ENCODE assay signal across 8 cellular contexts in genomic region chr2:9178110-9178904, GRCh38. TPM values are rescaled to one million over a fixed set of nuclear protein-coding genes. Genes with fewer than 3 reads are reported as not detected.
DNase-seq lines count a peak whose midpoint lies in the region; ATAC-seq and TF ChIP-seq lines count a peak whose summit lies in the region.

No MANE protein-coding gene starts in this region.

- no peaks in the 10 kb centered on the region for H3K36me3 ChIP-seq in BLaER1 treated with 17β-estradiol and CSF1 and Interleukin-3, amounts not matched to agents 10 nM and 100 nM
- no peaks in the 10 kb centered on the region for H3K36me3 ChIP-seq in body of pancreas (replicated peaks in 1 of 2; ENCODE audit: insufficient read depth in 1 of 2, low read depth in 2 of 2)
- H3K36me3 ChIP-seq in mucosa of rectum (ENCODE audit: control insufficient read depth in 2 of 2, insufficient read depth in 2 of 2, low read length in 2 of 2) = no peaks in the 10 kb centered on the region

- WGBS in body of pancreas, 2 donors = 18 to 19% methylated on average over 2 of the region's 2 CpGs

- H3K9ac ChIP-seq in BLaER1 treated with 17β-estradiol and CSF1 and Interleukin-3, amounts not matched to agents 10 nM and 100 nM = peak overlapping the region in 9 of 11 experiments; percentile 53 to 73 (median 69); a peak in 18 of 22 replicates
- H3K9ac ChIP-seq in mucosa of rectum (ENCODE audit: low read depth in 1 of 2, low read length in 2 of 2) = peak overlapping the region; percentile 58 to 70

- DNase-seq in body of pancreas (peak; percentile 31 to 60 (median 45)), HUDEP-2 (lab: John Stamatoyannopoulos, UW; ENCODE audit: unreplicated experiment in 76 of 76) (no peak), HCEC 1CT (no peak), RKO (ENCODE audit: low spot score) (no peak), NCI-H82 (lab: John Stamatoyannopoulos, UW) (no peak)

- peaks cover 51 to 64% (median 59%) of the 10 kb centered on the region in 10 experiments for H3K4me1 ChIP-seq in BLaER1 treated with 17β-estradiol and CSF1 and Interleukin-3, amounts not matched to agents 10 nM and 100 nM
- H3K4me1 ChIP-seq in body of pancreas = peaks cover 26% of the 10 kb centered on the region
- peaks cover 22 to 30% of the 10 kb centered on the region in 2 donors for H3K4me1 ChIP-seq in mucosa of rectum (ENCODE audit: control insufficient read depth in 2 of 2, insufficient read depth in 2 of 2, low read length in 2 of 2)

- H3K27ac ChIP-seq in BLaER1 treated with 17β-estradiol and CSF1 and Interleukin-3, amounts not matched to agents 10 nM and 100 nM = peak overlapping the region in 10 of 11 experiments; percentile 33 to 88 (median 81); a peak in 20 of 22 replicates
- H3K27ac ChIP-seq in body of pancreas (peak overlapping the region; percentile 74 to 91 (median 83)), mucosa of rectum (ENCODE audit: low read depth in 2 of 2, low read length in 2 of 2) (peak overlapping the region; percentile 94 to 96)

- peaks cover 0 to 41% (median 26%) of the 10 kb centered on the region in 11 experiments; a peak in 16 of 22 replicates for H3K9me3 ChIP-seq in BLaER1 treated with 17β-estradiol and CSF1 and Interleukin-3, amounts not matched to agents 10 nM and 100 nM (replicated peaks in 1 of 11)
- H3K9me3 ChIP-seq in body of pancreas (no peaks in the 10 kb centered on the region), mucosa of rectum (ENCODE audit: control insufficient read depth in 2 of 2, low read length in 2 of 2) (no peaks in the 10 kb centered on the region)

- peak overlapping the region; percentile 74 to 91 (median 84) for H3K4me2 ChIP-seq in BLaER1 treated with 17β-estradiol and CSF1 and Interleukin-3, amounts not matched to agents 10 nM and 100 nM

- H4K20me1 ChIP-seq in BLaER1 treated with 17β-estradiol and CSF1 and Interleukin-3, amounts not matched to agents 10 nM and 100 nM = no peaks in the 10 kb centered on the region

- no peak for TF ChIP-seq POLR2A in body of pancreas (IDR thresholded peaks at IDR 0.05)

- H3K27me3 ChIP-seq in BLaER1 treated with 17β-estradiol and CSF1 and Interleukin-3, amounts not matched to agents 10 nM and 100 nM = no peaks in the 10 kb centered on the region
- H3K27me3 ChIP-seq in body of pancreas = no peaks in the 10 kb centered on the region
- H3K27me3 ChIP-seq in mucosa of rectum (ENCODE audit: control insufficient read depth in 2 of 2, insufficient read depth in 2 of 2, low read length in 2 of 2) = no peaks in the 10 kb centered on the region

- ATAC-seq in HG02973 (IDR thresholded peaks at IDR 0.05; ENCODE audit: unreplicated experiment) = peak; percentile 62
- peak; percentile 61 for ATAC-seq in body of pancreas

- peak in 2 of 7 experiments; percentile 16 to 27 for TF ChIP-seq CTCF in body of pancreas (IDR thresholded peaks at IDR 0.05)

- peak overlapping the region in 7 of 10 experiments; percentile 12 to 48 (median 37); a peak in 9 of 20 replicates for H3K4me3 ChIP-seq in BLaER1 treated with 17β-estradiol and CSF1 and Interleukin-3, amounts not matched to agents 10 nM and 100 nM
- H3K4me3 ChIP-seq in body of pancreas = no peak overlapping the region
- H3K4me3 ChIP-seq in mucosa of rectum (ENCODE audit: low read length in 2 of 2) = peak overlapping the region in 1 of 2 donors; percentile 52

- intact Hi-C loops in body of pancreas (cut with DNase I) = loop anchor here (10.0 kb wide), 1 partner anchor 76 kb away; no protein-coding TSS in a partner anchor

RNA-seq across cellular contexts. Expression of gene ASAP2, which starts 28.3 kb away (rescaled TPM):
- 10 to 100 TPM; 12.5 to 23.7 TPM for total RNA-seq in body of pancreas

Comparison
In these comparisons a context has a peak if more than half of its experiments do, and no peak if none do; other contexts are left out.
1. H3K4me3 ChIP-seq: peak in BLaER1 treated with 17β-estradiol and CSF1 and Interleukin-3, amounts not matched to agents 10 nM and 100 nM (7 of 10); none in body of pancreas (0 of 2).
2. DNase-seq: peak in body of pancreas (4 of 4); none in HUDEP-2 (0 of 76), HCEC 1CT (single experiment), RKO (single experiment) and NCI-H82 (single experiment).
3. Peak in every context shown above with its lines, with median percentiles within 50 percentile points of each other: H3K27ac ChIP-seq.